In the genomic region with DNA sequence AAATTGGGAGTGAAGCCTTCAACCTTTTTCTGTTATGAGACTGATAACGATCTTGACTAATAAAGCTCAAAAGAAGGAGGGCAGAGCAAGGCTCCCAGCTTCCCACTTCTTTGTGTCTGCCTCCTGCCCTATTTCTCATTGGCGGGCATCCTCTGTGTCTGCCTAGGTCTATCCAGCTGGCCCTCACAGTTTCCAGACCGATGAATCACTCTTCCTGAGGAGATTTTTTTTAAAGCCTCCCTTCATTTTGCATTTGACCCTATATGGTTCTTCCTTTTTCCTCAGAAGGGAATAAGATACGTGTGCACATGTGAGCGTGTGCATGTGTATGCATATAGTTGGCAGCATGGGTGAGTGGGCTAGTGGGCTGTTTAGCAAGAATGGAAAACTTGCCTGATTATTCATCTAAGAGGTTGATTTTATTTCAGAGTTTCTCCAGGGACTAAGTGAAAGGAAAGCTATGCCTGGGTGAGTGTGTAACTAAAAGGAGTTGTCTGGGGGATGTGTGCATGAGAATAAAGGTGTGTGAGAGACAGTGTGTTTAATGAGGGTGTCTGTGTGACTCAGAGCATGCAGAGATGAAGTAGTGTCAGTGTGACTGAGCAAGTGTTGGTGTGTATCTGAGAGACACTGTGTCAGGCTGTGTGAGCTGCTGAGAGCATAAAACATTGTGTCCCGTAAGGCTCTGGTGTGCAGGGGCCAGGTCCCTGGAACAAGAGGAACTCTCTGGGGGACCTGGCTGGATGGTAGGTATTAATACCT, we compare ENCODE assay signal across 1 cellular context.
TF ChIP-seq lines count a peak whose summit lies in the region.

No MANE protein-coding gene starts in this region.

TF ChIP-seq in A549, 52 proteins besides CTCF, POLR2A, EP300 and RAD21 (continued from another document):
- TF ChIP-seq, protein P1, sequence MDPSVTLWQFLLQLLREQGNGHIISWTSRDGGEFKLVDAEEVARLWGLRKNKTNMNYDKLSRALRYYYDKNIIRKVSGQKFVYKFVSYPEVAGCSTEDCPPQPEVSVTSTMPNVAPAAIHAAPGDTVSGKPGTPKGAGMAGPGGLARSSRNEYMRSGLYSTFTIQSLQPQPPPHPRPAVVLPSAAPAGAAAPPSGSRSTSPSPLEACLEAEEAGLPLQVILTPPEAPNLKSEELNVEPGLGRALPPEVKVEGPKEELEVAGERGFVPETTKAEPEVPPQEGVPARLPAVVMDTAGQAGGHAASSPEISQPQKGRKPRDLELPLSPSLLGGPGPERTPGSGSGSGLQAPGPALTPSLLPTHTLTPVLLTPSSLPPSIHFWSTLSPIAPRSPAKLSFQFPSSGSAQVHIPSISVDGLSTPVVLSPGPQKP (IDR thresholded peaks at IDR 0.05; ENCODE audit: low read depth, low read length): no peak
- no peak for TF ChIP-seq HDAC2 (IDR thresholded peaks at IDR 0.05)
